8 cellular contexts compared by ENCODE assay signal in genomic region chr16:12298285-12298684, GRCh38.
"Had no signal": no experiment of that assay in that cellular context is flagged by ENCODE, and none has a peak within 500 bp of the region (broad histone marks: within the 10 kb centered on the region; RNA-seq: fewer than 3 reads in every experiment).

No MANE protein-coding gene starts in this region.

- H3K4me3 ChIP-seq: GM12878 had no signal

- DNase-seq: GDM1, GF-D8 had no signal

- FAIRE-seq: G401.6, GM12878, GM12891, GM12892, GM18507, GM19239 had no signal

- ATAC-seq: GM12878 had no signal
